ENCODE assay signal across 1 cellular context in genomic region chr16:1790611-1791255, GRCh38.
TF ChIP-seq lines count a peak whose summit lies in the region.

No MANE protein-coding gene starts in this region.

TF ChIP-seq in HEK293, 187 proteins besides CTCF, POLR2A, EP300 and RAD21:
- TF ChIP-seq ZNF19 (tag by site-specific recombination; IDR thresholded peaks at IDR 0.05; ENCODE audit: low read depth) (no peak), ZNF174 (tag by site-specific recombination; IDR thresholded peaks at IDR 0.05) (no peak), INSM2 (tag by site-specific recombination; IDR thresholded peaks at IDR 0.05) (no peak), BCL11B (tag by site-specific recombination; IDR thresholded peaks at IDR 0.05; ENCODE audit: low read depth) (peak; percentile 64; the same call in 1 of the 2 replicates), ZNF571 (tag by site-specific recombination; IDR thresholded peaks at IDR 0.05) (no peak), ZBTB17 (tag by site-specific recombination; IDR thresholded peaks at IDR 0.05) (no peak)
